10 cellular contexts compared by ENCODE assay signal in the genomic region with DNA sequence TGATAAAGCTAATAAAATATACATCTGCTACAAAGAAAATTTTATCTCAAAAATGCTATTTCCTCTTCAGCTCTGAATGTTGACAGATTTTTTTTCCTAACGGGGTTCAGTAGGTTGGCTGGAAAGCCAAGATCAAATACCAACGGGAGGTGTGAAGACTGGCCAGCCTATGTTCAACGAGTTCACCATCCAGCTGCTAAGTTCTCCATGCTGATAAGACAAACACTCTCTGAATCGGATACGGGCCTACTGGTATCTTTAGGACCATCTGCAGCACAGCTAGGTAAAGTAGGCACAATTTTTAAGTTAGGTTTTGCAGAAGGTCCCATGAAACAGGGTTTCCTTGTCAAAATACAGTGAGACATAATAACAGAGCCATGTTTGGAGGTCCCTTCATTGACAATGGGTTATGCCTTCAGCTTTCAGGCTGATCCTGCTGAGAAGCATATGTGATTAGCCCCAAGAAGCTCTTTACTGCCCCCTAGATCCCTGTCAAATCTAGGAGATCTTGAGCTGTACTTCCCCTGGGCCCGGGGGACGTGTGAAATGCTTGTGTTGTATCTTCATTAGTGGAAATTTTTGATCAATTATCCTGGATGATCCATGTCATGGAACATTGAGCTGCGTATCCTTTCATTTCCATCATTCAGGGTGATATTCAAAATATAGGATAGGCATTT.
DNase-seq lines count a peak whose midpoint lies in the region; ATAC-seq and TF ChIP-seq lines count a peak whose summit lies in the region.
"Had no signal": no experiment of that assay in that cellular context is flagged by ENCODE, and none has a peak within 500 bp of the region (broad histone marks: within the 10 kb centered on the region; RNA-seq: fewer than 3 reads in every experiment).

No MANE protein-coding gene starts in this region.

- no peak overlapping the region for H3K4me3 ChIP-seq in AG09309 (ENCODE audit: control insufficient read depth, low read depth, low read length)
- H3K4me3 ChIP-seq in GM12864 (ENCODE audit: low read depth, low read length): no peak overlapping the region
- H3K4me3 ChIP-seq in OCI-LY1 (ENCODE audit: low read depth, low read length, poor library complexity, severe bottlenecking): no peak overlapping the region
- no peak overlapping the region for H3K4me3 ChIP-seq in coronary artery
- H3K4me3 ChIP-seq in Peyer's patch: no peak overlapping the region

- ATAC-seq in HG02973 (IDR thresholded peaks at IDR 0.05; ENCODE audit: unreplicated experiment): no peak

- H3K27me3 ChIP-seq in OCI-LY1 (ENCODE audit: insufficient read depth, low read length): no peaks in the 10 kb centered on the region
- H3K27me3 ChIP-seq in Peyer's patch: no peaks in the 10 kb centered on the region

- H3K36me3 ChIP-seq in OCI-LY1 (ENCODE audit: insufficient read depth, low read length): no peaks in the 10 kb centered on the region
- no peaks in the 10 kb centered on the region for H3K36me3 ChIP-seq in Peyer's patch

- H3K9me3 ChIP-seq in OCI-LY1 (ENCODE audit: low read length) (no peaks in the 10 kb centered on the region), Peyer's patch (no peaks in the 10 kb centered on the region)

- no peak for DNase-seq in AG09309 (ENCODE audit: low read depth)
- DNase-seq in GM12864 (ENCODE audit: low read depth): no peak
- DNase-seq in globus pallidus (ENCODE audit: low spot score): peak; percentile 14
- DNase-seq in coronary artery (ENCODE audit: low spot score): no peak
- DNase-seq in HCEC 1CT: no peak
- DNase-seq in Peyer's patch: no peak
- DNase-seq: midbrain; stimulated activated CD4-positive, alpha-beta T cell treated with anti-CD3 and anti-CD28 coated beads, Interleukin-4, amount 100 ng/mL, for 1 hour had no signal

- no peak for TF ChIP-seq POLR2A in Peyer's patch (IDR thresholded peaks at IDR 0.05)

- H3K27ac ChIP-seq in OCI-LY1 (ENCODE audit: low read depth, low read length, poor library complexity, severe bottlenecking) (no peak overlapping the region), coronary artery (no peak overlapping the region), Peyer's patch (no peak overlapping the region)

- no peak overlapping the region for H3K9ac ChIP-seq in OCI-LY1 (ENCODE audit: low read length)

- no peaks in the 10 kb centered on the region for H4K20me1 ChIP-seq in OCI-LY1 (ENCODE audit: insufficient read depth, low read length)

- H3K9me2 ChIP-seq in OCI-LY1 (ENCODE audit: low read depth, low read length): no peaks in the 10 kb centered on the region

- TF ChIP-seq CTCF in AG09309 (IDR thresholded peaks at IDR 0.05; ENCODE audit: control insufficient read depth, insufficient read depth, low read depth, low read length, missing control alignments): peak; percentile 27
- TF ChIP-seq CTCF in GM12864 (IDR thresholded peaks at IDR 0.05; ENCODE audit: low read depth, low read length, missing control alignments): peak; percentile 58
- TF ChIP-seq CTCF in OCI-LY1 (IDR thresholded peaks at IDR 0.05; ENCODE audit: low read length): peak; percentile 64
- TF ChIP-seq CTCF in coronary artery (IDR thresholded peaks at IDR 0.05): no peak
- TF ChIP-seq CTCF in Peyer's patch (IDR thresholded peaks at IDR 0.05): no peak

- H3K79me2 ChIP-seq in OCI-LY1 (ENCODE audit: insufficient read depth, low read length): no peaks in the 10 kb centered on the region

- no peak overlapping the region for H2AFZ ChIP-seq in OCI-LY1 (ENCODE audit: low read length)

- H3K4me1 ChIP-seq in OCI-LY1 (ENCODE audit: insufficient read depth, low read length, severe bottlenecking) (no peaks in the 10 kb centered on the region), Peyer's patch (no peaks in the 10 kb centered on the region)

- no peak overlapping the region for H3K4me2 ChIP-seq in OCI-LY1 (ENCODE audit: low read length)

- no peaks in the 10 kb centered on the region for H3F3A ChIP-seq in OCI-LY1 (ENCODE audit: insufficient read depth, low read length)

Comparison
In these comparisons a context has a peak if more than half of its experiments do, and no peak if none do; other contexts are left out.
1. CTCF ChIP-seq: peak in AG09309 (single experiment), GM12864 (single experiment) and OCI-LY1 (single experiment); none in coronary artery (single experiment) and Peyer's patch (0 of 6).